ENCODE assay signal across 5 cellular contexts in genomic region chr5:114883675-114884074, GRCh38.
"Had no signal": no experiment of that assay in that cellular context is flagged by ENCODE, and none has a peak within 500 bp of the region (broad histone marks: within the 10 kb centered on the region; RNA-seq: fewer than 3 reads in every experiment).

No MANE protein-coding gene starts in this region.

- H3K4me3 ChIP-seq: GM23248 had no signal

- DNase-seq: GM23248, GOT3, H7, HCEC 1CT, IMR-90 had no signal

- H3K27ac ChIP-seq: GM23248 had no signal
